ENCODE assay signal across 17 cellular contexts in the genomic region with DNA sequence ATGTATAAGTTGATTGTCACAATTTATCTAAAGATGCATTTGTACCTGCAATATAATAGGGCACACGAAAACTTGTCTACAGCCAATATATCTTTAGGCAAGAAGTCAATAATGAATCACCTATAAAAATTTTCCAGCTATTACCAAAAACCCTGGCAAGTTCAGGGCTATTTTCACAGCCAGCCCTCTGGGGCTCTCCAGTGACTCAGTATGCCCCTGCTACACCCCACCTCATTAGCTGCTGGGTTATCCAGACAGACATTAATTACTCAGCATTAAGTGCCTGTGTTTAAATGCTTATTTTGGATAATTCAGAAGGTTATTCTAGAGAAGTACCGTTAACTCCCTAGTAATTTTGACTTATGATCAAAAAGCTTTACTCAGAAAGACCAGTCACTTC.
DNase-seq lines count a peak whose midpoint lies in the region; ATAC-seq, FAIRE-seq and TF ChIP-seq lines count a peak whose summit lies in the region.
"Had no signal": no experiment of that assay in that cellular context is flagged by ENCODE, and none has a peak within 500 bp of the region (broad histone marks: within the 10 kb centered on the region; RNA-seq: fewer than 3 reads in every experiment).

No MANE protein-coding gene starts in this region.

- no peaks in the 10 kb centered on the region for H3K36me3 ChIP-seq in bronchial epithelial cell (ENCODE audit: control insufficient read depth, insufficient read depth, low read length)
- no peaks in the 10 kb centered on the region for H3K36me3 ChIP-seq in esophagus squamous epithelium
- H3K36me3 ChIP-seq: BLaER1 had no signal

- H3K27ac ChIP-seq in esophagus squamous epithelium: no peak overlapping the region
- H3K27ac ChIP-seq: BLaER1 had no signal

- ATAC-seq in Right ventricle myocardium superior (ENCODE audit: poor library complexity): no peak
- ATAC-seq: GM12878 had no signal

- FAIRE-seq in bronchial epithelial cell (lab: Jason Lieb, UNC): no peak
- FAIRE-seq: GM12878, H1 had no signal

- no peaks in the 10 kb centered on the region for H3K27me3 ChIP-seq in bronchial epithelial cell (ENCODE audit: control insufficient read depth, insufficient read depth, low read length)
- no peaks in the 10 kb centered on the region for H3K27me3 ChIP-seq in esophagus squamous epithelium
- H3K27me3 ChIP-seq: BLaER1 had no signal

- peak; percentile 39 for DNase-seq in NCI-H446 treated with DMSO at 0.1 percent for 48 hours (lab: John Stamatoyannopoulos, UW)
- no peak for DNase-seq in NCI-H446 (lab: John Stamatoyannopoulos, UW)
- peak; percentile 24 for DNase-seq in M059J (ENCODE audit: low read depth)
- DNase-seq in bronchial epithelial cell (ENCODE audit: low read depth): peak; percentile 16
- DNase-seq in renal cortical epithelial cell (ENCODE audit: low read depth): peak; percentile 64
- no peak for DNase-seq in Right ventricle myocardium superior
- DNase-seq in SW480 (ENCODE audit: low spot score): no peak
- DNase-seq in esophagus squamous epithelium (lab: John Stamatoyannopoulos, UW): no peak
- DNase-seq: 8988T; Calu3; CD4-positive, alpha-beta memory T cell; DMS79 treated with DMSO at 0.1 percent for 48 hours; EL; H9 had no signal

- no peaks in the 10 kb centered on the region for H3K4me1 ChIP-seq in esophagus squamous epithelium
- H3K4me1 ChIP-seq: BLaER1 had no signal

- H3K9me3 ChIP-seq in esophagus squamous epithelium: peaks cover 0 to 7% (median 0%) of the 10 kb centered on the region in 3 donors

- no peak overlapping the region for H3K4me3 ChIP-seq in bronchial epithelial cell (ENCODE audit: low read depth, low read length)
- H3K4me3 ChIP-seq in esophagus squamous epithelium: no peak overlapping the region
- H3K4me3 ChIP-seq: BLaER1, GM12878 had no signal

- TF ChIP-seq CTCF in bronchial epithelial cell (IDR thresholded peaks at IDR 0.05; ENCODE audit: insufficient read depth, low read length, severe bottlenecking) (no peak), esophagus squamous epithelium (IDR thresholded peaks at IDR 0.05) (no peak)

- 33 to 39% methylated on average over 2 of the region's 2 CpGs for WGBS in esophagus squamous epithelium, 2 donors

- no peak for TF ChIP-seq POLR2A in esophagus squamous epithelium (IDR thresholded peaks at IDR 0.05)

- intact Hi-C loops in Right ventricle myocardium superior (cut with DNase I): no loop called here
- intact Hi-C loops in esophagus squamous epithelium (cut with DNase I): no loop called here

Comparison
In these comparisons a context has a peak if more than half of its experiments do, and no peak if none do; other contexts are left out.
1. DNase-seq: peak in NCI-H446 treated with DMSO at 0.1 percent for 48 hours (single experiment), M059J (single experiment), bronchial epithelial cell (single experiment) and renal cortical epithelial cell (single experiment); none in NCI-H446 (0 of 2), Right ventricle myocardium superior (single experiment), SW480 (single experiment) and esophagus squamous epithelium (single experiment).